In genomic region chr5:142281966-142282365, GRCh38 we compare ENCODE assay signal across 1 cellular context.
TF ChIP-seq lines count a peak whose summit lies in the region.

No MANE protein-coding gene starts in this region.

TF ChIP-seq in GM23338, 12 proteins besides CTCF, POLR2A, EP300 and RAD21 (continued from another document):
- TF ChIP-seq REST (IDR thresholded peaks at IDR 0.05; ENCODE audit: unreplicated experiment) (no peak), EZH2phosphoT487 (IDR thresholded peaks at IDR 0.05; ENCODE audit: unreplicated experiment) (no peak), CREB1 (CRISPR knock-in tag; IDR thresholded peaks at IDR 0.05; ENCODE audit: low read depth) (no peak), EZH2 (IDR thresholded peaks at IDR 0.05; ENCODE audit: low read depth, unreplicated experiment) (no peak), NANOG (IDR thresholded peaks at IDR 0.05; ENCODE audit: borderline replicate concordance) (no peak), POLR2AphosphoS5 (IDR thresholded peaks at IDR 0.05; ENCODE audit: low read depth) (no peak), JUNB (IDR thresholded peaks at IDR 0.05; ENCODE audit: unreplicated experiment) (no peak)
